20 cellular contexts compared by ENCODE assay signal in genomic region chr9:137398561-137399468, GRCh38. TPM values are rescaled to one million over a fixed set of nuclear protein-coding genes. Genes with fewer than 3 reads are reported as not detected.
"Had no signal": no experiment of that assay in that cellular context is flagged by ENCODE, and none has a peak within 500 bp of the region (broad histone marks: within the 10 kb centered on the region; RNA-seq: fewer than 3 reads in every experiment).

No MANE protein-coding gene starts in this region.

- H3K27me3 ChIP-seq: transverse colon had no signal

- H3K9me3 ChIP-seq: transverse colon had no signal

- DNase-seq: activated CD4-positive, alpha-beta T cell treated with anti-CD3 and anti-CD28 coated beads, Interleukin-2, amount 10 ng/mL, durations not matched to agents 24 days and 14 days; activated naive CD4-positive, alpha-beta T cell; activated T-cell treated with anti-CD3 and anti-CD28 coated beads, Interleukin-2, amount 50 U/mL, for 1 hour; amniotic stem cell; foreskin melanocyte; immature natural killer cell; kidney glomerular epithelial cell; mesendoderm; occipital lobe; substantia nigra; transverse colon had no signal

- H3K36me3 ChIP-seq: transverse colon had no signal

- H3K4me3 ChIP-seq: transverse colon had no signal

- H3K36me3 Mint-ChIP-seq: natural killer cell treated with Interleukin-12 subunit alpha and Interleukin-12 subunit beta and Interleukin-15 and Interleukin-18, amount 100 ng/mL, for 72 hours had no signal

- H3K27ac ChIP-seq: epithelial cell of prostate had no signal

- H3K27ac Mint-ChIP-seq: activated CD4-positive, alpha-beta T cell treated with anti-CD3 and anti-CD28 coated beads, Interleukin-2, amount 10 ng/mL, durations not matched to agents 24 days and 14 days; activated CD8-positive, alpha-beta T cell treated with anti-CD3 and anti-CD28 coated beads for 36 hours; immature natural killer cell; natural killer cell treated with Interleukin-12 subunit alpha and Interleukin-12 subunit beta and Interleukin-15 and Interleukin-18, amount 100 ng/mL, for 72 hours; progenitor cell of endocrine pancreas had no signal

- H3K27me3 Mint-ChIP-seq: activated CD4-positive, alpha-beta T cell treated with anti-CD3 and anti-CD28 coated beads, Interleukin-2, amount 10 ng/mL, durations not matched to agents 24 days and 14 days; activated CD8-positive, alpha-beta T cell treated with anti-CD3 and anti-CD28 coated beads for 36 hours; activated naive CD8-positive, alpha-beta T cell treated with anti-CD3 and anti-CD28 coated beads for 36 hours; activated T-helper 17 cell treated with anti-CD3 and anti-CD28 coated beads, Interleukin-2, amount 50 U/mL, for 72 hours; natural killer cell treated with Interleukin-12 subunit alpha and Interleukin-12 subunit beta and Interleukin-15 and Interleukin-18, amount 100 ng/mL, for 72 hours; progenitor cell of endocrine pancreas had no signal

- H3K9me3 Mint-ChIP-seq: activated CD4-positive, alpha-beta T cell treated with anti-CD3 and anti-CD28 coated beads, Interleukin-2, amount 10 ng/mL, durations not matched to agents 24 days and 14 days; activated CD8-positive, alpha-beta T cell treated with anti-CD3 and anti-CD28 coated beads for 36 hours; activated naive CD8-positive, alpha-beta T cell treated with anti-CD3 and anti-CD28 coated beads for 36 hours; activated T-helper 17 cell treated with anti-CD3 and anti-CD28 coated beads, Interleukin-2, amount 50 U/mL, for 72 hours; immature natural killer cell; natural killer cell treated with Interleukin-12 subunit alpha and Interleukin-12 subunit beta and Interleukin-15 and Interleukin-18, amount 100 ng/mL, for 72 hours had no signal

- H3K4me3 Mint-ChIP-seq: activated CD4-positive, alpha-beta T cell treated with anti-CD3 and anti-CD28 coated beads, Interleukin-2, amount 10 ng/mL, durations not matched to agents 24 days and 14 days; activated CD8-positive, alpha-beta T cell treated with anti-CD3 and anti-CD28 coated beads for 36 hours; activated naive CD8-positive, alpha-beta T cell treated with anti-CD3 and anti-CD28 coated beads for 36 hours; immature natural killer cell; natural killer cell treated with Interleukin-12 subunit alpha and Interleukin-12 subunit beta and Interleukin-15 and Interleukin-18, amount 100 ng/mL, for 72 hours had no signal

RNA-seq across cellular contexts. Expression of gene ENTPD8, which starts 42.3 kb away (rescaled TPM):
- total RNA-seq: activated CD4-positive, alpha-beta T cell treated with anti-CD3 and anti-CD28 coated beads, Interleukin-2, amount 10 ng/mL, durations not matched to agents 24 days and 14 days; activated CD8-positive, alpha-beta T cell treated with anti-CD3 and anti-CD28 coated beads for 36 hours; activated naive CD8-positive, alpha-beta T cell treated with anti-CD3 and anti-CD28 coated beads for 36 hours; activated T-helper 17 cell treated with anti-CD3 and anti-CD28 coated beads, Interleukin-2, amount 50 U/mL, for 72 hours; lower leg skin; natural killer cell treated with Interleukin-12 subunit alpha and Interleukin-12 subunit beta and Interleukin-15 and Interleukin-18, amount 100 ng/mL, for 72 hours; skeletal muscle tissue had no signal
- polyA plus RNA-seq: fibroblast of lung, immature natural killer cell had no signal
